In genomic region chr4:74444891-74445642, GRCh38 we compare ENCODE assay signal across 8 cellular contexts. TPM values are rescaled to one million over a fixed set of nuclear protein-coding genes. Genes with fewer than 3 reads are reported as not detected.
A peak's percentile ranks its signal among the peaks of the same experiment; 100 is the strongest.
DNase-seq lines count a peak whose midpoint lies in the region; ATAC-seq, FAIRE-seq and TF ChIP-seq lines count a peak whose summit lies in the region.

AREG (plus strand) TSS chr4:74445136; CDS start chr4:74445346, 210 bp downstream.

- peak; percentile 60 for DNase-seq in EH (ENCODE audit: low read depth)
- peak; percentile 36 for DNase-seq in Jurkat, Clone E6-1 (ENCODE audit: low read depth, low spot score)
- DNase-seq in T-helper 2 cell, result peak; percentile 68 to 90 (median 78)
- DNase-seq in astrocyte (ENCODE audit: low read depth), result peak; percentile 46
- no peak for DNase-seq in NCI-H2196 (lab: John Stamatoyannopoulos, UW; ENCODE audit: unreplicated experiment)

- H3K4me3 ChIP-seq in Jurkat, Clone E6-1 (ENCODE audit: low read length), result peak within 1 kb of the TSS; percentile 51
- peak within 1 kb of the TSS; percentile 74 for H3K4me3 ChIP-seq in astrocyte (ENCODE audit: insufficient read depth, low read depth, low read length)
- H3K4me3 ChIP-seq in iPS-11a (ENCODE audit: low read depth, low read length), result peak within 1 kb of the TSS; percentile 21
- H3K4me3 ChIP-seq in skeletal muscle satellite cell (ENCODE audit: low read length), result peak within 1 kb of the TSS; percentile 74

- peaks cover 6% of the 10 kb centered on the region for H3K4me1 Mint-ChIP-seq in astrocyte (ENCODE audit: low read depth, unreplicated experiment)

- FAIRE-seq in astrocyte (lab: Jason Lieb, UNC), result no peak

- H3K27ac Mint-ChIP-seq in astrocyte (ENCODE audit: unreplicated experiment), result no peak within 1 kb of the TSS

- H3K36me3 ChIP-seq in astrocyte (ENCODE audit: insufficient read depth, low read length), result no peaks in the 10 kb centered on the region
- no peaks in the 10 kb centered on the region for H3K36me3 ChIP-seq in skeletal muscle satellite cell (ENCODE audit: insufficient read depth, low read length)

- H3K4me2 ChIP-seq in astrocyte (ENCODE audit: low read length) (peak within 1 kb of the TSS; percentile 96), skeletal muscle satellite cell (ENCODE audit: low read length) (peak within 1 kb of the TSS; percentile 90)

- H3K27me3 Mint-ChIP-seq in astrocyte (ENCODE audit: low read depth, unreplicated experiment), result no peaks in the 10 kb centered on the region

- H3K9me3 ChIP-seq in astrocyte (ENCODE audit: insufficient read depth, low read depth, low read length), result no peaks in the 10 kb centered on the region
- no peaks in the 10 kb centered on the region for H3K9me3 ChIP-seq in skeletal muscle satellite cell (replicated peaks; ENCODE audit: low read length)

- peak within 1 kb of the TSS; percentile 75 for H3K9ac ChIP-seq in astrocyte (ENCODE audit: low read length)
- H3K9ac ChIP-seq in skeletal muscle satellite cell (ENCODE audit: low read depth, low read length), result peak within 1 kb of the TSS; percentile 77

- peak within 1 kb of the TSS; percentile 94 for H3K4me3 Mint-ChIP-seq in astrocyte (ENCODE audit: unreplicated experiment)

- TF ChIP-seq CTCF in astrocyte (IDR thresholded peaks at IDR 0.05; ENCODE audit: insufficient read depth, low read depth, low read length), result peak; percentile 55

- peak within 1 kb of the TSS; percentile 96 for H2AFZ ChIP-seq in astrocyte (ENCODE audit: low read depth, low read length)

- peak within 1 kb of the TSS; percentile 47 for H3K27ac ChIP-seq in astrocyte (ENCODE audit: low read depth, low read length)

- no peaks in the 10 kb centered on the region for H3K79me2 ChIP-seq in astrocyte (ENCODE audit: insufficient read depth, low read length)

- peak; percentile 92 for ATAC-seq in GM21717 (IDR thresholded peaks at IDR 0.05; ENCODE audit: unreplicated experiment)

- no peaks in the 10 kb centered on the region for H3K27me3 ChIP-seq in astrocyte (ENCODE audit: insufficient read depth, low read length)
- H3K27me3 ChIP-seq in skeletal muscle satellite cell (ENCODE audit: control insufficient read depth, insufficient read depth, low read length), result no peaks in the 10 kb centered on the region

- no peaks in the 10 kb centered on the region for H3K36me3 Mint-ChIP-seq in astrocyte (ENCODE audit: low read depth, unreplicated experiment)

- H3K4me1 ChIP-seq in astrocyte (ENCODE audit: insufficient read depth, low read length), result peaks cover 10% of the 10 kb centered on the region
- H3K4me1 ChIP-seq in skeletal muscle satellite cell (ENCODE audit: control insufficient read depth, insufficient read depth, low read length), result peaks cover 25% of the 10 kb centered on the region

- H3K9me3 Mint-ChIP-seq in astrocyte (ENCODE audit: unreplicated experiment), result no peaks in the 10 kb centered on the region

- no peaks in the 10 kb centered on the region for H4K20me1 ChIP-seq in astrocyte (ENCODE audit: insufficient read depth, low read length)

RNA-seq across cellular contexts. Expression of gene AREG, which starts in this region (rescaled TPM):
- polyA plus RNA-seq in Jurkat, Clone E6-1 (2012; ENCODE audit: insufficient read depth, insufficient read length), result not detected
- total RNA-seq in astrocyte, result 0.79 and 1.5 TPM in 2 replicates
- 6.1 and 8.3 TPM in 2 replicates for total RNA-seq in skeletal muscle satellite cell (2012; rRNA removed)

Comparison
In these comparisons a context has a peak if more than half of its experiments do, and no peak if none do; other contexts are left out.
1. H3K4me3 ChIP-seq: peak in every context shown above with its lines; median percentile 74 in astrocyte; 74 in skeletal muscle satellite cell; 51 in Jurkat, Clone E6-1; 21 in iPS-11a.